In genomic region chr4:10130190-10130888, GRCh38 we compare ENCODE assay signal across 13 cellular contexts.
"Had no signal": no experiment of that assay in that cellular context is flagged by ENCODE, and none has a peak within 500 bp of the region (broad histone marks: within the 10 kb centered on the region; RNA-seq: fewer than 3 reads in every experiment).

No MANE protein-coding gene starts in this region.

- H3K27me3 ChIP-seq: neural progenitor cell, tibial nerve, vagina had no signal

- H3K4me3 ChIP-seq: lung, neural progenitor cell, tibial nerve, vagina had no signal

- H3K9me3 ChIP-seq: tibial nerve, vagina had no signal

- DNase-seq: activated CD4-positive, alpha-beta T cell treated with anti-CD3 and anti-CD28 coated beads, Interleukin-2, amount 50 U/mL, for 1 hour; activated naive CD4-positive, alpha-beta T cell treated with anti-CD3 and anti-CD28 coated beads, Interleukin-2, amount 50 U/mL, for 16 hours; endodermal cell; erythroblast; hippocampal formation; naive B cell; T-helper 9 cell had no signal

- H3K9ac ChIP-seq: neural progenitor cell had no signal

- H3K36me3 ChIP-seq: neural progenitor cell, tibial nerve, vagina had no signal

- H3K4me2 ChIP-seq: neural progenitor cell had no signal

- ATAC-seq: activated CD4-positive, CD25-positive, alpha-beta regulatory T cell treated with anti-CD3 and anti-CD28 coated beads, Interleukin-2, amount 50 U/mL, for 24 hours; stimulated activated effector memory CD8-positive, alpha-beta T cell treated with anti-CD3 and anti-CD28 coated beads, Interleukin-12 subunit alpha, Interleukin-12 subunit beta, amount 100 ng/mL, for 72 hours had no signal

- H3K27ac ChIP-seq: neural progenitor cell, vagina had no signal

- H2AFZ ChIP-seq: neural progenitor cell had no signal

- H3K4me1 ChIP-seq: neural progenitor cell, tibial nerve, vagina had no signal
